Comparison of ENCODE assay signal across 30 cellular contexts in genomic region chr19:4164262-4164661, GRCh38. TPM values are rescaled to one million over a fixed set of nuclear protein-coding genes. Genes with fewer than 3 reads are reported as not detected.
"Had no signal": no experiment of that assay in that cellular context is flagged by ENCODE, and none has a peak within 500 bp of the region (broad histone marks: within the 10 kb centered on the region; RNA-seq: fewer than 3 reads in every experiment).

No MANE protein-coding gene starts in this region.

- H2AFZ ChIP-seq: neural progenitor cell had no signal

- ATAC-seq: esophagus mucosa; gastrocnemius medialis; left lobe of liver; naive thymus-derived CD4-positive, alpha-beta T cell; psoas muscle; right cardiac atrium; stimulated activated effector memory CD8-positive, alpha-beta T cell treated with anti-CD3 and anti-CD28 coated beads, Interleukin-12 subunit alpha, Interleukin-12 subunit beta, amount 100 ng/mL, for 72 hours; stimulated activated naive CD8-positive, alpha-beta T cell treated with anti-CD3 and anti-CD28 coated beads, Interleukin-15, Interleukin-2, amounts not matched to agents 100 U/mL and 50 U/mL, for 24 hours had no signal

- H3K27me3 ChIP-seq: colonic mucosa, ovary, testis, upper lobe of left lung had no signal

- H3K27ac ChIP-seq: colonic mucosa, epithelial cell of prostate, gastrocnemius medialis, neural progenitor cell, ovary, psoas muscle, sigmoid colon, testis, tibial artery, upper lobe of left lung had no signal

- H3K9me3 ChIP-seq: colonic mucosa, gastrocnemius medialis, ovary, psoas muscle, sigmoid colon, testis, tibial artery, upper lobe of left lung had no signal

- H3K4me1 ChIP-seq: colonic mucosa, gastrocnemius medialis, neural progenitor cell, psoas muscle, sigmoid colon, testis, tibial artery, upper lobe of left lung had no signal

- DNase-seq: colonic mucosa; effector CD8-positive, alpha-beta T cell; endodermal cell; foreskin fibroblast; gastrocnemius medialis; head of caudate nucleus; naive thymus-derived CD4-positive, alpha-beta T cell; nucleus accumbens; ovary; posterior cingulate gyrus; psoas muscle; right cardiac atrium; sigmoid colon; stimulated activated CD4-positive, alpha-beta T cell treated with anti-CD3 and anti-CD28 coated beads, Interleukin-2, amount 100 ng/mL, for 24 hours; stimulated activated CD4-positive, alpha-beta T cell treated with anti-CD3 and anti-CD28 coated beads, Interleukin-4, amount 100 ng/mL, for 24 hours; stimulated activated naive CD8-positive, alpha-beta T cell treated with anti-CD3 and anti-CD28 coated beads, Interleukin-15, Interleukin-2, amounts not matched to agents 100 U/mL and 50 U/mL, for 24 hours; substantia nigra; testis; tibial artery; upper lobe of left lung had no signal

- H3K4me2 ChIP-seq: neural progenitor cell had no signal

- H3K36me3 ChIP-seq: colonic mucosa, gastrocnemius medialis, neural progenitor cell, ovary, sigmoid colon, tibial artery, upper lobe of left lung had no signal

- H3K4me3 ChIP-seq: colonic mucosa, gastrocnemius medialis, lung, neural progenitor cell, ovary, psoas muscle, sigmoid colon, testis, tibial artery, upper lobe of left lung had no signal

RNA-seq across cellular contexts. Expression of gene CREB3L3, which starts 10.8 kb away (rescaled TPM):
- total RNA-seq: esophagus mucosa; glomerular endothelial cell; lung; mesothelial cell of epicardium; naive thymus-derived CD4-positive, alpha-beta T cell; psoas muscle; renal cortical epithelial cell; right cardiac atrium; skeletal muscle tissue had no signal

RNA-seq across cellular contexts. Expression of gene ANKRD24, which starts 18.2 kb away (rescaled TPM):
- total RNA-seq: skeletal muscle tissue had no signal
